Comparison of ENCODE assay signal across 11 cellular contexts in the genomic region with DNA sequence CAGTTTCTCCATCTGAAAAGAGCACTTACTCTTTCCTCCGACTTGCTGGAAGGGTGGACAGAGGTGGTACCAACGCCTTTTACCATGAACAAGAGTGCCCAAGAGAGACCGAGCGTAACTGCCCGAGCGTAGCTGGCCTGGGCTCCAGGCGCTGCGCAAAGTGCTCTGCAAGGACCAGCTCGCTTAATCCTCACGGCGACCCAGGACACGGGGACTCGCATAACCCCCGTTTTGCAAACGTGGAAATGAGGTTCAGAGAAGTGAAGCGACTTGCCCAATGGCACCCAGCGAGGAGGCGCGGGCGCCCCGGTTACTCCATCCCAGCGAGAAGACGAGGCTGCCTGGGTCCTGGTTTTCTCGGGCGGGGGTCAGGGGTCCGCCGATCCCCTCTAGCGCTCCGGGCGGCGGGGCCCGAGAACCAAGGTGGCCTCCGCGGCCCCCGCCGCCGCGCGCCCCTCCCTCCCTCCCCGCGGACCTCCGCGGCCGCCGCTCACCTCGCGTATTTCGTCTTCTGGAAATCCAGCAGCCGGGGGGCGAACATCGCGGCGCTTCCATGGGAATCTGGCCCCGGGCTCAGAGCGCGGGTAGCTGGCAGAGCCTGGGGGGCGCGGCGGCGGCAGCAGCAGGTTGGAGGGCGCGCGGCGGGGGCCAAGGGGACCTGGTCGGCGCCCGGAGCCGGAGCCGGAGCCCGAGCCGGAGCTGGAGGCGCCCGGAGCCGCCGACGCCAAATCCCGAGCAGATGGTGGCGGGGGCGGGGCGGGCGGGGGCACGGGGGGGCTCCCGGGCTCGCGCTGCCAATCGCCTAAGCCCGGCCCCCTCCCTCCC. TPM values are rescaled to one million over a fixed set of nuclear protein-coding genes. Genes with fewer than 3 reads are reported as not detected.
DNase-seq lines count a peak whose midpoint lies in the region; ATAC-seq and TF ChIP-seq lines count a peak whose summit lies in the region.
"Had no signal": no experiment of that assay in that cellular context is flagged by ENCODE, and none has a peak within 500 bp of the region (broad histone marks: within the 10 kb centered on the region; RNA-seq: fewer than 3 reads in every experiment).

A gene with protein sequence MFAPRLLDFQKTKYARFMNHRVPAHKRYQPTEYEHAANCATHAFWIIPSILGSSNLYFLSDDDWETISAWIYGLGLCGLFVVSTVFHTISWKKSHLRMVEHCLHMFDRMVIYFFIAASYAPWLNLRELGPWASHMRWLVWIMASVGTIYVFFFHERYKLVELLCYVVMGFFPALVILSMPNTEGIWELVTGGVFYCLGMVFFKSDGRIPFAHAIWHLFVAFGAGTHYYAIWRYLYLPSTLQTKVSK (minus strand): TSS at position 711 of the 825 bp plus-strand sequence. CDS start 170 bp downstream, at position 541.

- no peak for TF ChIP-seq CTCF in CD4-positive, alpha-beta T cell (IDR thresholded peaks at IDR 0.05)
- TF ChIP-seq CTCF in GM23338 (conservative IDR thresholded peaks at IDR 0.05; ENCODE audit: low read depth in 2 of 2) (no peak), neural progenitor cell (IDR thresholded peaks at IDR 0.05) (no peak), mucosa of descending colon (IDR thresholded peaks at IDR 0.05) (no peak)

- H3K27me3 ChIP-seq in CD4-positive, alpha-beta T cell (ENCODE audit: control insufficient read depth, insufficient read depth, low read length) = peaks cover 54% of the 10 kb centered on the region
- peaks cover 19% of the 10 kb centered on the region for H3K27me3 ChIP-seq in GM23338 (ENCODE audit: insufficient read depth)
- peaks cover 52% of the 10 kb centered on the region for H3K27me3 ChIP-seq in neural progenitor cell

- H3F3A ChIP-seq in GM23338 (replicated peaks; ENCODE audit: low read depth) = no peaks in the 10 kb centered on the region
- peaks cover 8% of the 10 kb centered on the region for H3F3A ChIP-seq in neural progenitor cell (ENCODE audit: low read depth)

- no peak within 1 kb of the TSS for H3K27ac ChIP-seq in CD4-positive, alpha-beta T cell (ENCODE audit: low read depth, low read length)
- H3K27ac ChIP-seq in GM23338 (ENCODE audit: low read depth) (no peak within 1 kb of the TSS), neural progenitor cell (no peak within 1 kb of the TSS)

- no peaks in the 10 kb centered on the region for H3K9me2 ChIP-seq in GM23338 (ENCODE audit: insufficient read depth)

- ATAC-seq in CD4-positive, alpha-beta T cell (ENCODE audit: poor library complexity) = no peak
- ATAC-seq in GM23338 (peak; percentile 79), mucosa of descending colon (no peak), GM21526 (IDR thresholded peaks at IDR 0.05; ENCODE audit: low FRiP score, unreplicated experiment) (no peak)

- no peak within 1 kb of the TSS for H3K9ac ChIP-seq in neural progenitor cell

- H3K79me2 ChIP-seq in GM23338 (replicated peaks; ENCODE audit: insufficient read depth) = no peaks in the 10 kb centered on the region
- no peaks in the 10 kb centered on the region for H3K79me2 ChIP-seq in neural progenitor cell (ENCODE audit: low read depth)

- H3K4me2 ChIP-seq in GM23338 (peak within 1 kb of the TSS; percentile 81), neural progenitor cell (peak within 1 kb of the TSS; percentile 96)

- H3K36me3 ChIP-seq in GM23338 (ENCODE audit: insufficient read depth) (no peaks in the 10 kb centered on the region), neural progenitor cell (no peaks in the 10 kb centered on the region), mucosa of descending colon (ENCODE audit: low read depth) (no peaks in the 10 kb centered on the region)

- no peak for DNase-seq in CD4-positive, alpha-beta T cell
- DNase-seq in GM23338 (ENCODE audit: low spot score) (peak; percentile 72), ecto neural progenitor cell (ENCODE audit: low spot score) (peak; percentile 66), neural progenitor cell (ENCODE audit: low spot score) (peak; percentile 70), HT-29 (ENCODE audit: low spot score) (no peak), mucosa of descending colon (no peak), GF-D8 (lab: John Stamatoyannopoulos, UW) (no peak)

- H3K4me1 ChIP-seq in GM23338 (ENCODE audit: insufficient read depth) = no peaks in the 10 kb centered on the region; the same call in 1 of the 2 replicates
- H3K4me1 ChIP-seq in neural progenitor cell = no peaks in the 10 kb centered on the region
- H3K4me1 ChIP-seq in mucosa of descending colon (ENCODE audit: low read depth) = no peaks in the 10 kb centered on the region

- H3K4me3 Mint-ChIP-seq in CD4-positive, alpha-beta T cell = peak within 1 kb of the TSS; percentile 66
- peak within 1 kb of the TSS; percentile 80 for H3K4me3 Mint-ChIP-seq in GM23338
- peak within 1 kb of the TSS; percentile 90 for H3K4me3 Mint-ChIP-seq in neural progenitor cell

- H3K9me3 ChIP-seq in CD4-positive, alpha-beta T cell (ENCODE audit: control insufficient read depth, low read length) = no peaks in the 10 kb centered on the region
- H3K9me3 ChIP-seq in neural progenitor cell (ENCODE audit: low read depth) = no peaks in the 10 kb centered on the region
- no peaks in the 10 kb centered on the region for H3K9me3 ChIP-seq in mucosa of descending colon

- H3K27me3 Mint-ChIP-seq in CD4-positive, alpha-beta T cell = peaks cover 59% of the 10 kb centered on the region
- peaks cover 27% of the 10 kb centered on the region for H3K27me3 Mint-ChIP-seq in GM23338 (ENCODE audit: insufficient read depth, low read depth, poor library complexity)
- peaks cover 27% of the 10 kb centered on the region for H3K27me3 Mint-ChIP-seq in neural progenitor cell (ENCODE audit: insufficient read depth, low read depth)

- H4K20me1 ChIP-seq in GM23338 (replicated peaks; ENCODE audit: insufficient read depth) (no peaks in the 10 kb centered on the region), neural progenitor cell (ENCODE audit: low read depth) (no peaks in the 10 kb centered on the region)

- H3K27ac Mint-ChIP-seq in CD4-positive, alpha-beta T cell = no peak within 1 kb of the TSS
- H3K27ac Mint-ChIP-seq in GM23338 = no peak within 1 kb of the TSS
- H3K27ac Mint-ChIP-seq in neural progenitor cell = peak within 1 kb of the TSS; percentile 7

- H2AFZ ChIP-seq in GM23338 (peak within 1 kb of the TSS; percentile 90), neural progenitor cell (replicated peaks) (peak within 1 kb of the TSS; percentile 82)

- peaks cover 5% of the 10 kb centered on the region for H3K4me1 Mint-ChIP-seq in CD4-positive, alpha-beta T cell (ENCODE audit: low read depth)
- peaks cover 6% of the 10 kb centered on the region for H3K4me1 Mint-ChIP-seq in GM23338
- peaks cover 5% of the 10 kb centered on the region for H3K4me1 Mint-ChIP-seq in neural progenitor cell

- intact Hi-C loops in CD4-positive, alpha-beta T cell (cut with DNase I, micrococcal nuclease) = no loop called here
- intact Hi-C loops in mucosa of descending colon (cut with DNase I, micrococcal nuclease) = no loop called here

- no peaks in the 10 kb centered on the region for H3K36me3 Mint-ChIP-seq in CD4-positive, alpha-beta T cell (ENCODE audit: low read depth)
- no peaks in the 10 kb centered on the region; the same call in 2 of the 3 replicates for H3K36me3 Mint-ChIP-seq in GM23338 (ENCODE audit: low read depth)
- no peaks in the 10 kb centered on the region for H3K36me3 Mint-ChIP-seq in neural progenitor cell

- no peaks in the 10 kb centered on the region for H3K9me3 Mint-ChIP-seq in CD4-positive, alpha-beta T cell
- H3K9me3 Mint-ChIP-seq in GM23338 (peaks cover 8% of the 10 kb centered on the region; the same call in 1 of the 3 replicates), neural progenitor cell (no peaks in the 10 kb centered on the region)

- CTCF ChIA-PET in CD4-positive, alpha-beta T cell (lab: Charles Lee) = no interaction called here

- H3K4me3 ChIP-seq in GM23338 (peak within 1 kb of the TSS; percentile 62), neural progenitor cell (peak within 1 kb of the TSS; percentile 65), mucosa of descending colon (no peak within 1 kb of the TSS)

- POLR2A ChIA-PET in CD4-positive, alpha-beta T cell (lab: Charles Lee) = no interaction called here

TF ChIP-seq in GM23338, 12 proteins besides CTCF, POLR2A, EP300 and RAD21 (continues in another document):
- TF ChIP-seq, protein P1, sequence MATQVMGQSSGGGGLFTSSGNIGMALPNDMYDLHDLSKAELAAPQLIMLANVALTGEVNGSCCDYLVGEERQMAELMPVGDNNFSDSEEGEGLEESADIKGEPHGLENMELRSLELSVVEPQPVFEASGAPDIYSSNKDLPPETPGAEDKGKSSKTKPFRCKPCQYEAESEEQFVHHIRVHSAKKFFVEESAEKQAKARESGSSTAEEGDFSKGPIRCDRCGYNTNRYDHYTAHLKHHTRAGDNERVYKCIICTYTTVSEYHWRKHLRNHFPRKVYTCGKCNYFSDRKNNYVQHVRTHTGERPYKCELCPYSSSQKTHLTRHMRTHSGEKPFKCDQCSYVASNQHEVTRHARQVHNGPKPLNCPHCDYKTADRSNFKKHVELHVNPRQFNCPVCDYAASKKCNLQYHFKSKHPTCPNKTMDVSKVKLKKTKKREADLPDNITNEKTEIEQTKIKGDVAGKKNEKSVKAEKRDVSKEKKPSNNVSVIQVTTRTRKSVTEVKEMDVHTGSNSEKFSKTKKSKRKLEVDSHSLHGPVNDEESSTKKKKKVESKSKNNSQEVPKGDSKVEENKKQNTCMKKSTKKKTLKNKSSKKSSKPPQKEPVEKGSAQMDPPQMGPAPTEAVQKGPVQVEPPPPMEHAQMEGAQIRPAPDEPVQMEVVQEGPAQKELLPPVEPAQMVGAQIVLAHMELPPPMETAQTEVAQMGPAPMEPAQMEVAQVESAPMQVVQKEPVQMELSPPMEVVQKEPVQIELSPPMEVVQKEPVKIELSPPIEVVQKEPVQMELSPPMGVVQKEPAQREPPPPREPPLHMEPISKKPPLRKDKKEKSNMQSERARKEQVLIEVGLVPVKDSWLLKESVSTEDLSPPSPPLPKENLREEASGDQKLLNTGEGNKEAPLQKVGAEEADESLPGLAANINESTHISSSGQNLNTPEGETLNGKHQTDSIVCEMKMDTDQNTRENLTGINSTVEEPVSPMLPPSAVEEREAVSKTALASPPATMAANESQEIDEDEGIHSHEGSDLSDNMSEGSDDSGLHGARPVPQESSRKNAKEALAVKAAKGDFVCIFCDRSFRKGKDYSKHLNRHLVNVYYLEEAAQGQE (IDR thresholded peaks at IDR 0.05; ENCODE audit: unreplicated experiment) = no peak
- no peak for TF ChIP-seq NANOG (IDR thresholded peaks at IDR 0.05; ENCODE audit: borderline replicate concordance)

RNA-seq across cellular contexts. Expression of the gene that starts here (rescaled TPM):
- not detected for total RNA-seq in CD4-positive, alpha-beta T cell
- 0.38 and 0.39 TPM in 2 replicates for total RNA-seq in GM23338 (2014; rRNA removed; shearing (Covaris generic))
- polyA plus RNA-seq in GM23338 (2016; fragmentation: Nextera tagmentation; extraction: Ambion mirVana) = 0.09 and 0.11 TPM in 2 replicates
- total RNA-seq in neural progenitor cell (ENCODE audit: low replicate concordance) (0.28 TPM in 1 of 2 replicates, not detected in the other), mucosa of descending colon (under 1 TPM in 1 of 3 donors, not detected in 2; 0.47 TPM)
- total RNA-seq in HT-29 (2014; rRNA removed; shearing (Covaris generic)) = not detected in 2 replicates
- total RNA-seq: fibroblast of lung, osteoblast, SK-MEL-5 had no signal
- polyA plus RNA-seq: fibroblast of lung had no signal

Comparison
In these comparisons a context has a peak if more than half of its experiments do, and no peak if none do; other contexts are left out.
1. Peak in DNase-seq, ATAC-seq, H3K4me3 ChIP-seq and H3K4me2 ChIP-seq in GM23338; RNA of the gene not detected or under 1 TPM.
2. Peak in DNase-seq, H3K4me3 ChIP-seq and H3K4me2 ChIP-seq in neural progenitor cell; RNA of the gene not detected or under 1 TPM.